8 cellular contexts compared by ENCODE assay signal in genomic region chr17:50297407-50297865, GRCh38. TPM values are rescaled to one million over a fixed set of nuclear protein-coding genes. Genes with fewer than 3 reads are reported as not detected.
DNase-seq lines count a peak whose midpoint lies in the region; ATAC-seq and TF ChIP-seq lines count a peak whose summit lies in the region.

No MANE protein-coding gene starts in this region.

- TF ChIP-seq CTCF in GM10248 (IDR thresholded peaks at IDR 0.05; ENCODE audit: control extremely low read depth, extremely low read depth, low read depth, missing control alignments): peak; percentile 98

- ATAC-seq in HG03095 (IDR thresholded peaks at IDR 0.05; ENCODE audit: unreplicated experiment) (no peak), HG02840 (IDR thresholded peaks at IDR 0.05; ENCODE audit: low FRiP score, unreplicated experiment) (no peak)

- H3K9me3 ChIP-seq in MG63: no peaks in the 10 kb centered on the region

- CTCF ChIA-PET in GM10248 (lab: Yijun Ruan, JAX): interaction anchor here (0.9 to 24.0 kb wide), 38 partner anchors 9 to 210 kb away, joined by 3 to 324 read pairs (median 5); partner anchors contain the start of genes COL1A1, LRRC59, SGCA and TMEM92
- CTCF ChIA-PET in activated naive CD4-positive, alpha-beta T cell treated with anti-CD3 and anti-CD28 coated beads, Interleukin-2, amount 10 ng/mL, durations not matched to agents 7 days and 5 days (lab: Charles Lee): interaction anchor here (0.8 to 14.8 kb wide), 26 partner anchors 9 to 203 kb away, joined by 3 to 217 read pairs (median 4); partner anchors contain the start of genes COL1A1 and TMEM92

- no peaks in the 10 kb centered on the region for H3K36me3 Mint-ChIP-seq in activated naive CD4-positive, alpha-beta T cell treated with anti-CD3 and anti-CD28 coated beads, Interleukin-2, amount 10 ng/mL, durations not matched to agents 7 days and 5 days

- no peak overlapping the region for H3K4me3 ChIP-seq in MG63

- intact Hi-C loops in cardiac septum (cut with DNase I): loop anchor here (1.0 to 5.0 kb wide), 3 partner anchors 25 to 205 kb away; no protein-coding TSS in a partner anchor

- H3K27ac Mint-ChIP-seq in activated naive CD4-positive, alpha-beta T cell treated with anti-CD3 and anti-CD28 coated beads, Interleukin-2, amount 10 ng/mL, durations not matched to agents 7 days and 5 days: no peak overlapping the region

- no peak overlapping the region for H3K4me3 Mint-ChIP-seq in activated naive CD4-positive, alpha-beta T cell treated with anti-CD3 and anti-CD28 coated beads, Interleukin-2, amount 10 ng/mL, durations not matched to agents 7 days and 5 days

- POLR2A ChIA-PET in GM10248 (lab: Yijun Ruan, JAX): interaction anchor here (0.6 kb wide), 1 partner anchor 100 kb away, joined by 5 read pairs; no protein-coding TSS in a partner anchor

- H3K4me1 Mint-ChIP-seq in activated naive CD4-positive, alpha-beta T cell treated with anti-CD3 and anti-CD28 coated beads, Interleukin-2, amount 10 ng/mL, durations not matched to agents 7 days and 5 days: no peaks in the 10 kb centered on the region

- peaks cover 30% of the 10 kb centered on the region for H3K27me3 Mint-ChIP-seq in activated naive CD4-positive, alpha-beta T cell treated with anti-CD3 and anti-CD28 coated beads, Interleukin-2, amount 10 ng/mL, durations not matched to agents 7 days and 5 days

- no peaks in the 10 kb centered on the region for H3K36me3 ChIP-seq in MG63

- H3K27me3 ChIP-seq in MG63: no peaks in the 10 kb centered on the region

- H3K9me3 Mint-ChIP-seq in activated naive CD4-positive, alpha-beta T cell treated with anti-CD3 and anti-CD28 coated beads, Interleukin-2, amount 10 ng/mL, durations not matched to agents 7 days and 5 days: no peaks in the 10 kb centered on the region

- DNase-seq in GM10248 (ENCODE audit: extremely low spot score): peak; percentile 82
- DNase-seq in MG63: peak; percentile 64
- DNase-seq in SKM-1 (lab: John Stamatoyannopoulos, UW; ENCODE audit: unreplicated experiment): peak; percentile 43
- DNase-seq in activated naive CD4-positive, alpha-beta T cell treated with anti-CD3 and anti-CD28 coated beads, Interleukin-2, amount 10 ng/mL, durations not matched to agents 7 days and 5 days: peak; percentile 85
- DNase-seq in cardiac septum (ENCODE audit: low spot score): peak; percentile 89
- DNase-seq in pulmonary artery endothelial cell (ENCODE audit: low read depth, low spot score): peak; percentile 24

RNA-seq across cellular contexts. Expression of gene TMEM92, which starts 23.2 kb away (rescaled TPM):
- not detected in 2 replicates for total RNA-seq in MG63 (2014; rRNA removed; shearing (Covaris generic); ENCODE audit: low replicate concordance)
- total RNA-seq in cardiac septum (not detected), pulmonary artery endothelial cell (not detected in 2 replicates)

RNA-seq across cellular contexts. Expression of gene XYLT2, which starts 48.5 kb away (rescaled TPM):
- 26.5 and 27.2 TPM in 2 replicates for total RNA-seq in MG63 (2014; rRNA removed; shearing (Covaris generic); ENCODE audit: low replicate concordance)
- total RNA-seq in cardiac septum (10.8 TPM), pulmonary artery endothelial cell (36.6 and 41.8 TPM in 2 replicates)

Comparison
In these comparisons a context has a peak if more than half of its experiments do, and no peak if none do; other contexts are left out.
1. DNase-seq: peak in every context shown above with its lines; median percentile 89 in cardiac septum; 85 in activated naive CD4-positive, alpha-beta T cell treated with anti-CD3 and anti-CD28 coated beads, Interleukin-2, amount 10 ng/mL, durations not matched to agents 7 days and 5 days; 82 in GM10248; 64 in MG63; 43 in SKM-1; 24 in pulmonary artery endothelial cell.